ENCODE assay signal across 8 cellular contexts in the genomic region with DNA sequence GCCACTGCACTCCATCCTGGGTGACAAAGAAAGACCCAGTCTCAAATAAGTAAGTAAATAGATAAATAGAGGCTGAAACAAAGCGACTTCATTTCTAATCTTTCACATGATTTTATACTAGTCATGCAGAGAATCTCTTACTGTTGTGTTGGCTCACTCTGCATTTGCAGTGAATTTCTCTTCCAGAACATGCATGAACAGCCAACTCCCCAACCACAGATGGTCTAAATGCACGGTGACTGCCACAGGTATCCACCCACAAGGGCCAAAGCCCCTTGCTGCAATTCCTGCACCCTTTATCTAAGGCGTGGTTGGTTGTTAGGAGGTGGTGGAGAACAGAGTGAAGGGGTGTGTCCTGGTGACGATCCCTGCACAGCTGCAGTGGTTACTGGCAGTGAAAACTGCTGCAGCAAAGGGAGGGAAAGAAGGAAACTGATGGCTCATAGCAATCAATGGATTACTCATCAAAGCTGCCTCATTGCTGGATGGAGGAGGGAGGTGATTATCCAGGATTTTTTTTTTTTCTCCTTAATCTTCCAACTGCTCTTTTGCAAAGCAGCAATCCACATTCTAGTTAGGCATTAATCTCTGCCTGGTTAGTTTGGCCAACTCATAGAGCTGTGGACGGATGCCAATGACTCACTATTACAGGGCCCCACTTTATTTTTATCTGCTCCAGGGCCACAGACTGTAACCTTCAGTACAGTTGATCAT. TPM values are rescaled to one million over a fixed set of nuclear protein-coding genes. Genes with fewer than 3 reads are reported as not detected.
DNase-seq lines count a peak whose midpoint lies in the region; ATAC-seq lines count a peak whose summit lies in the region.

No MANE protein-coding gene starts in this region.

- DNase-seq in Daoy (ENCODE audit: low read depth) (peak; percentile 88), HS-5 (ENCODE audit: low read depth) (peak; percentile 79), adipocyte (ENCODE audit: low read depth) (peak; percentile 61), inferior parietal cortex (ENCODE audit: extremely low spot score) (peak; percentile 66), superior temporal gyrus (ENCODE audit: extremely low spot score) (peak; percentile 75), middle frontal gyrus (ENCODE audit: extremely low spot score, low spot score) (no peak)
- DNase-seq in activated CD8-positive, alpha-beta memory T cell treated with anti-CD3 and anti-CD28 coated beads, Interleukin-2, amount 50 U/mL, for 4 hours: no peak

- H3K36me3 ChIP-seq in adipocyte (ENCODE audit: control insufficient read depth, insufficient read depth, low read length, severe bottlenecking): no peaks in the 10 kb centered on the region

- H3K27me3 ChIP-seq in adipocyte (replicated peaks; ENCODE audit: control insufficient read depth, insufficient read depth, low read length): no peaks in the 10 kb centered on the region

- no peaks in the 10 kb centered on the region for H3K9me3 ChIP-seq in adipocyte (ENCODE audit: control insufficient read depth, low read length)

- peak; percentile 54 for ATAC-seq in GM19452 (IDR thresholded peaks at IDR 0.05; ENCODE audit: unreplicated experiment)

- H3K9ac ChIP-seq in adipocyte (ENCODE audit: low read length): no peak overlapping the region

- peaks cover 28% of the 10 kb centered on the region for H3K4me1 ChIP-seq in adipocyte (ENCODE audit: control insufficient read depth, insufficient read depth, low read length)

- peak overlapping the region; percentile 46 for H3K4me3 ChIP-seq in adipocyte (ENCODE audit: low read length)

RNA-seq across cellular contexts. Expression of a gene that starts 50.6 kb away (rescaled TPM):
- 4.9 and 8.7 TPM in 2 replicates for total RNA-seq in Daoy (2014; rRNA removed; shearing (Covaris generic))

Comparison
In these comparisons a context has a peak if more than half of its experiments do, and no peak if none do; other contexts are left out.
1. DNase-seq: peak in Daoy (single experiment), HS-5 (single experiment), adipocyte (single experiment), inferior parietal cortex (single experiment) and superior temporal gyrus (single experiment); none in middle frontal gyrus (single experiment) and activated CD8-positive, alpha-beta memory T cell treated with anti-CD3 and anti-CD28 coated beads, Interleukin-2, amount 50 U/mL, for 4 hours (single experiment).